In genomic region chr1:80922906-80923305, GRCh38 we compare ENCODE assay signal across 1 cellular context.
TF ChIP-seq lines count a peak whose summit lies in the region.

No MANE protein-coding gene starts in this region.

TF ChIP-seq in WTC11, 78 proteins besides CTCF, POLR2A, EP300 and RAD21 (continued from another document):
- TF ChIP-seq ERG (CRISPR knock-in tag; IDR thresholded peaks at IDR 0.05) (no peak), USF1 (CRISPR knock-in tag; IDR thresholded peaks at IDR 0.05) (no peak), PRDM15 (CRISPR knock-in tag; IDR thresholded peaks at IDR 0.05) (no peak)
